Comparison of ENCODE assay signal across 14 cellular contexts in genomic region chr1:66315675-66316074, GRCh38.
DNase-seq lines count a peak whose midpoint lies in the region; ATAC-seq and TF ChIP-seq lines count a peak whose summit lies in the region.
"Had no signal": no experiment of that assay in that cellular context is flagged by ENCODE, and none has a peak within 500 bp of the region (broad histone marks: within the 10 kb centered on the region; RNA-seq: fewer than 3 reads in every experiment).

No MANE protein-coding gene starts in this region.

- DNase-seq in Daoy (ENCODE audit: low read depth) (peak; percentile 55), NCI-H226 (peak; percentile 71), coronary artery (ENCODE audit: low spot score) (no peak), UCSD-AML1 (lab: John Stamatoyannopoulos, UW; ENCODE audit: unreplicated experiment) (no peak)
- no peak for DNase-seq in activated CD8-positive, alpha-beta memory T cell treated with anti-CD3 and anti-CD28 coated beads for 24 hours
- DNase-seq in stimulated activated naive CD4-positive, alpha-beta T cell (lab: John Stamatoyannopoulos, UW): no peak
- DNase-seq: activated CD4-positive, CD25-positive, alpha-beta regulatory T cell treated with anti-CD3 and anti-CD28 coated beads, Interleukin-2, amount 50 U/mL, for 72 hours; activated T-cell treated with anti-CD3 and anti-CD28 coated beads for 4 hours; foreskin fibroblast; stimulated activated CD8-positive, alpha-beta memory T cell treated with anti-CD3 and anti-CD28 coated beads, Interleukin-4, amount 100 ng/mL, for 48 hours had no signal

- H3K36me3 ChIP-seq in muscle layer of duodenum (ENCODE audit: control insufficient read depth in 1 of 2, insufficient read depth in 2 of 2, low read length in 2 of 2): no peaks in the 10 kb centered on the region

- H3K4me1 ChIP-seq in muscle layer of duodenum (ENCODE audit: control insufficient read depth in 1 of 2, insufficient read depth in 2 of 2, low read length in 2 of 2): peaks cover 0 to 7% of the 10 kb centered on the region in 2 donors

- no peaks in the 10 kb centered on the region for H3K27me3 ChIP-seq in muscle layer of duodenum (ENCODE audit: low read depth, low read length)

- H3K4me3 ChIP-seq in coronary artery (no peak overlapping the region), muscle layer of duodenum (ENCODE audit: low read depth in 1 of 2, low read length in 2 of 2) (no peak overlapping the region)
- H3K4me3 ChIP-seq: SK-N-MC had no signal

- TF ChIP-seq CTCF in coronary artery (IDR thresholded peaks at IDR 0.05): no peak

- no peaks in the 10 kb centered on the region for H3K9me3 ChIP-seq in muscle layer of duodenum (ENCODE audit: control insufficient read depth in 1 of 2, low read length in 2 of 2)

- no peak for ATAC-seq in HG02938 (IDR thresholded peaks at IDR 0.05; ENCODE audit: unreplicated experiment)

- peak overlapping the region; percentile 37 to 81 for H3K27ac ChIP-seq in coronary artery
- peak overlapping the region; percentile 34 for H3K27ac ChIP-seq in muscle layer of duodenum (ENCODE audit: low read length)
- H3K27ac ChIP-seq: HL-60, SK-N-MC had no signal

Comparison
In these comparisons a context has a peak if more than half of its experiments do, and no peak if none do; other contexts are left out.
1. DNase-seq: peak in Daoy (single experiment) and NCI-H226 (single experiment); none in coronary artery (single experiment), UCSD-AML1 (single experiment), activated CD8-positive, alpha-beta memory T cell treated with anti-CD3 and anti-CD28 coated beads for 24 hours (single experiment) and stimulated activated naive CD4-positive, alpha-beta T cell (0 of 6).